ENCODE assay signal across 8 cellular contexts in genomic region chr15:70093481-70094309, GRCh38. TPM values are rescaled to one million over a fixed set of nuclear protein-coding genes. Genes with fewer than 3 reads are reported as not detected.
A peak's percentile ranks its signal among the peaks of the same experiment; 100 is the strongest.
DNase-seq lines count a peak whose midpoint lies in the region; ATAC-seq and TF ChIP-seq lines count a peak whose summit lies in the region.

No MANE protein-coding gene starts in this region.

- intact Hi-C loops in cardiac septum (cut with DNase I) (loop anchor here (5.0 to 10.0 kb wide), 3 partner anchors 161 to 516 kb away; no protein-coding TSS in a partner anchor), Right ventricle myocardium superior (cut with DNase I) (no loop called here)

- no peaks in the 10 kb centered on the region for H3K27me3 Mint-ChIP-seq in activated T-cell treated with anti-CD3 and anti-CD28 coated beads, Interleukin-2, amount 50 U/mL, for 24 hours

- H3K36me3 Mint-ChIP-seq in activated T-cell treated with anti-CD3 and anti-CD28 coated beads, Interleukin-2, amount 50 U/mL, for 24 hours (ENCODE audit: low read depth): peaks cover 78% of the 10 kb centered on the region

- TF ChIP-seq CTCF in gastroesophageal sphincter (IDR thresholded peaks at IDR 0.05): no peak

- 54% methylated on average over 11 of the region's 11 CpGs for WGBS in urinary bladder
- 14 to 64% methylated on average over 2 to 10 of the region's 11 CpGs for WGBS in gastroesophageal sphincter (ENCODE audit: low coverage in 1 of 2), 2 donors

- no peak for TF ChIP-seq EP300 in gastroesophageal sphincter (IDR thresholded peaks at IDR 0.05)

- H3K27ac ChIP-seq in urinary bladder (ENCODE audit: low read depth) (peak overlapping the region; percentile 31), gastroesophageal sphincter (peak overlapping the region in 2 of 4 donors; percentile 54 to 96)

- H3K9me3 ChIP-seq in gastroesophageal sphincter: no peaks in the 10 kb centered on the region

- H3K27me3 ChIP-seq in gastroesophageal sphincter: no peaks in the 10 kb centered on the region

- H3K4me1 Mint-ChIP-seq in activated T-cell treated with anti-CD3 and anti-CD28 coated beads, Interleukin-2, amount 50 U/mL, for 24 hours (ENCODE audit: low read depth): peaks cover 70% of the 10 kb centered on the region

- no peaks in the 10 kb centered on the region for H3K9me3 Mint-ChIP-seq in activated T-cell treated with anti-CD3 and anti-CD28 coated beads, Interleukin-2, amount 50 U/mL, for 24 hours

- H3K4me1 ChIP-seq in urinary bladder (ENCODE audit: insufficient read depth) (peaks cover 2% of the 10 kb centered on the region), gastroesophageal sphincter (peaks cover 0 to 85% (median 58%) of the 10 kb centered on the region in 3 donors)

- no peak overlapping the region for H3K4me3 ChIP-seq in urinary bladder (ENCODE audit: low read depth, low read length)
- H3K4me3 ChIP-seq in gastroesophageal sphincter: peak overlapping the region in 1 of 2 donors; percentile 93

- no peak for ATAC-seq in Right ventricle myocardium superior (ENCODE audit: poor library complexity)
- no peak for ATAC-seq in gastroesophageal sphincter

- DNase-seq in cardiac septum (ENCODE audit: low spot score) (peak; percentile 15), Right ventricle myocardium superior (no peak), kidney tubule cell (ENCODE audit: low spot score) (peak; percentile 38), foreskin melanocyte (no peak)
- no peak for DNase-seq in activated T-cell treated with anti-CD3 and anti-CD28 coated beads, Interleukin-2, amount 50 U/mL, for 24 hours
- DNase-seq in stimulated activated CD4-positive, alpha-beta T cell treated with anti-CD3 and anti-CD28 coated beads, Interleukin-1b, Interleukin-23, amount 100 ng/mL, for 48 hours: no peak

- H3K27ac Mint-ChIP-seq in activated T-cell treated with anti-CD3 and anti-CD28 coated beads, Interleukin-2, amount 50 U/mL, for 24 hours: peak overlapping the region; percentile 63

- peak overlapping the region; percentile 68 for H3K4me3 Mint-ChIP-seq in activated T-cell treated with anti-CD3 and anti-CD28 coated beads, Interleukin-2, amount 50 U/mL, for 24 hours

- no peak for TF ChIP-seq POLR2A in gastroesophageal sphincter (IDR thresholded peaks at IDR 0.05)

- H3K36me3 ChIP-seq in urinary bladder (ENCODE audit: insufficient read depth): no peaks in the 10 kb centered on the region
- H3K36me3 ChIP-seq in gastroesophageal sphincter: peaks cover 0 to 12% of the 10 kb centered on the region in 2 donors

RNA-seq across cellular contexts. Expression of gene TLE3, which starts 4.0 kb away (rescaled TPM):
- total RNA-seq in cardiac septum (32.6 TPM), Right ventricle myocardium superior (13.4 TPM), urinary bladder (25.7 TPM), gastroesophageal sphincter (10 to 100 TPM; 32.4 to 81.6 (median 62.6) TPM)
- 21.5 TPM for polyA plus RNA-seq in urinary bladder

Comparison
In these comparisons a context has a peak if more than half of its experiments do, and no peak if none do; other contexts are left out.
1. DNase-seq: peak in cardiac septum (single experiment) and kidney tubule cell (single experiment); none in Right ventricle myocardium superior (single experiment), activated T-cell treated with anti-CD3 and anti-CD28 coated beads, Interleukin-2, amount 50 U/mL, for 24 hours (single experiment), stimulated activated CD4-positive, alpha-beta T cell treated with anti-CD3 and anti-CD28 coated beads, Interleukin-1b, Interleukin-23, amount 100 ng/mL, for 48 hours (single experiment) and foreskin melanocyte (single experiment).